Comparison of ENCODE assay signal across 25 cellular contexts in the genomic region with DNA sequence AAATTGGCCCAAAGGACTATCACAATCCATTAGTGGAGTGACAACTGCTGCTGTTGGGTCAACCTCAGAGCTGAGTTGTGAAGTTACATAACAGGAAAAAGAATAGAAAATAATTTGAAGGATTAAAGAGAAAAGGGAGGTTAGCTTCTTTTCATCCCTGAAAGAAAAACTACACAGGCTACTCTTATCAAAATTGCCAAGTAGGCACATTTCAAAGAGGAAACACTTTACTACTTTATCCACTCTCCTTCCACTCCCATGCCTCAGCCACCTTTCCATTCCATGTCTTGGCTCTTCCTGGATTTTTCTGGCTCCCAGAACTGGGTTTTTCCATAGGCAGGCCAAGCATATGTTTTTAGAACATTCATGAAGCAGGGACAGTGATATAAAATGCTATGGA.
A peak's percentile ranks its signal among the peaks of the same experiment; 100 is the strongest.
DNase-seq lines count a peak whose midpoint lies in the region; ATAC-seq, FAIRE-seq and TF ChIP-seq lines count a peak whose summit lies in the region.
"Had no signal": no experiment of that assay in that cellular context is flagged by ENCODE, and none has a peak within 500 bp of the region (broad histone marks: within the 10 kb centered on the region; RNA-seq: fewer than 3 reads in every experiment).

No MANE protein-coding gene starts in this region.

- H3K9me1 ChIP-seq in K562 (ENCODE audit: control insufficient read depth, insufficient read depth, low read length): no peaks in the 10 kb centered on the region

- ATAC-seq in HepG2 (no peak), right lobe of liver (no peak), K562 (no peak), GM18511 (IDR thresholded peaks at IDR 0.05; ENCODE audit: unreplicated experiment) (no peak)
- ATAC-seq: GM12878 had no signal

- H4K20me1 ChIP-seq in HepG2 (ENCODE audit: insufficient read depth, low read length) (no peaks in the 10 kb centered on the region), K562 (replicated peaks; ENCODE audit: control insufficient read depth, insufficient read depth, low read length) (no peaks in the 10 kb centered on the region)
- H4K20me1 ChIP-seq: BLaER1 had no signal

- BruUV-seq in HepG2 (replicated peaks; lab: Mats Ljungman, UMichigan): no TSS peak
- BruUV-seq in K562 (replicated peaks; lab: Mats Ljungman, UMichigan): no TSS peak

- CTCF ChIA-PET in HepG2 (lab: Yijun Ruan, JAX; ENCODE audit: low intra/inter-chr PET ratio, low total read pairs): no interaction called here
- CTCF ChIA-PET in K562 (lab: Yijun Ruan, JAX; ENCODE audit: low intra/inter-chr PET ratio): no interaction called here

- TF ChIP-seq CTCF in HepG2 (CRISPR knock-in tag; IDR thresholded peaks at IDR 0.05) (no peak), right lobe of liver (IDR thresholded peaks at IDR 0.05) (no peak), K562 (IDR thresholded peaks at IDR 0.05 in 2 of 3, conservative IDR thresholded peaks at IDR 0.05 in 1 of 3; ENCODE audit: insufficient read depth in 2 of 3, low read depth in 1 of 3, low read length in 3 of 3) (no peak)

- H3K27ac ChIP-seq in HepG2 (ENCODE audit: extremely low read length, insufficient read depth, low read length) (no peak overlapping the region), right lobe of liver (no peak overlapping the region), K562 (ENCODE audit: extremely low read depth, low read depth, low read length) (no peak overlapping the region)
- H3K27ac ChIP-seq: 22Rv1, BLaER1 had no signal

- TF ChIP-seq POLR2A in HepG2 (IDR thresholded peaks at IDR 0.05; ENCODE audit: insufficient read depth in 1 of 2, low read depth in 2 of 2, low read length in 2 of 2) (no peak), right lobe of liver (IDR thresholded peaks at IDR 0.05) (no peak), K562 (conservative IDR thresholded peaks at IDR 0.05) (no peak)

- FAIRE-seq in HepG2 (lab: Jason Lieb, UNC): no peak
- FAIRE-seq in K562 (lab: Jason Lieb, UNC): no peak
- FAIRE-seq: GM12878, GM12892, GM18507, GM19239 had no signal

- H3K4me3 ChIP-seq in HepG2 (replicated peaks in 1 of 3; ENCODE audit: insufficient read depth in 1 of 3, low read depth in 2 of 3, low read length in 3 of 3): no peak overlapping the region
- no peak overlapping the region for H3K4me3 ChIP-seq in right lobe of liver
- no peak overlapping the region for H3K4me3 ChIP-seq in K562
- H3K4me3 ChIP-seq: BLaER1, GM12878 had no signal

- no peaks in the 10 kb centered on the region for H3K79me2 ChIP-seq in HepG2 (ENCODE audit: insufficient read depth, low read length)
- no peaks in the 10 kb centered on the region for H3K79me2 ChIP-seq in K562 (ENCODE audit: control insufficient read depth, insufficient read depth, low read length)

- TF ChIP-seq RAD21 in HepG2 (CRISPR knock-in tag; IDR thresholded peaks at IDR 0.05): no peak
- no peak for TF ChIP-seq RAD21 in K562 (CRISPR knock-in tag; conservative IDR thresholded peaks at IDR 0.05 in 1 of 2, IDR thresholded peaks at IDR 0.05 in 1 of 2)

- POLR2A ChIA-PET in HepG2 (lab: Yijun Ruan, JAX): no interaction called here
- POLR2A ChIA-PET in K562 (lab: Yijun Ruan, JAX): no interaction called here

- H3K4me1 ChIP-seq in HepG2 (ENCODE audit: insufficient read depth, low read length) (no peaks in the 10 kb centered on the region), right lobe of liver (no peaks in the 10 kb centered on the region), K562 (replicated peaks in 1 of 2; ENCODE audit: control insufficient read depth in 2 of 2, insufficient read depth in 2 of 2, low read length in 2 of 2) (no peaks in the 10 kb centered on the region)
- H3K4me1 ChIP-seq: BE2C, BLaER1 had no signal

- H3K36me3 ChIP-seq in HepG2 (replicated peaks in 1 of 2; ENCODE audit: control insufficient read depth in 1 of 2, insufficient read depth in 2 of 2, low read length in 2 of 2): no peaks in the 10 kb centered on the region
- H3K36me3 ChIP-seq in right lobe of liver: no peaks in the 10 kb centered on the region
- no peaks in the 10 kb centered on the region for H3K36me3 ChIP-seq in K562 (ENCODE audit: control insufficient read depth, insufficient read depth, low read length)
- H3K36me3 ChIP-seq: BE2C, BLaER1 had no signal

- H3K27me3 ChIP-seq in HepG2 (ENCODE audit: control insufficient read depth in 1 of 2, insufficient read depth in 2 of 2, low read length in 2 of 2) (no peaks in the 10 kb centered on the region), right lobe of liver (no peaks in the 10 kb centered on the region), K562 (ENCODE audit: control insufficient read depth in 2 of 2, insufficient read depth in 2 of 2, low read length in 2 of 2) (no peaks in the 10 kb centered on the region)
- H3K27me3 ChIP-seq: BE2C, BLaER1 had no signal

- H3K9me3 ChIP-seq in HepG2 (ENCODE audit: low read length) (peaks cover 13% of the 10 kb centered on the region), right lobe of liver (no peaks in the 10 kb centered on the region), K562 (replicated peaks; ENCODE audit: control insufficient read depth, insufficient read depth, low read depth, low read length) (no peaks in the 10 kb centered on the region)
- H3K9me3 ChIP-seq: BE2C had no signal

- H3K4me2 ChIP-seq in HepG2 (ENCODE audit: low read depth, low read length) (no peak overlapping the region), K562 (ENCODE audit: insufficient read depth, low read length) (no peak overlapping the region)
- H3K4me2 ChIP-seq: BLaER1 had no signal

- TF ChIP-seq EP300 in HepG2 (IDR thresholded peaks at IDR 0.05; ENCODE audit: low read depth in 2 of 2, low read length in 2 of 2) (no peak), HepG2 (CRISPR knock-in tag; IDR thresholded peaks at IDR 0.05; ENCODE audit: borderline replicate concordance) (no peak), K562 (IDR thresholded peaks at IDR 0.05; ENCODE audit: low read length) (no peak)

- intact Hi-C loops in HepG2 (cut with micrococcal nuclease; ENCODE audit: unreplicated experiment) (no loop called here), right lobe of liver (cut with DNase I) (no loop called here), K562 (cut with micrococcal nuclease) (no loop called here)

- no peak overlapping the region for H3K9ac ChIP-seq in HepG2 (ENCODE audit: insufficient read depth, low read depth, low read length)
- no peak overlapping the region for H3K9ac ChIP-seq in K562 (ENCODE audit: insufficient read depth in 1 of 2, low read depth in 2 of 2, low read length in 2 of 2)
- H3K9ac ChIP-seq: BLaER1 had no signal

- in situ Hi-C loops in HepG2 (cut with HindIII; ENCODE audit: extremely low pct_ligation_motif_present, low pct_unique_long_range_greater_than_20kb) (no loop called here), K562 (cut with MboI) (no loop called here)

- no peak for DNase-seq in HepG2 (ENCODE audit: low spot score)
- no peak for DNase-seq in right lobe of liver
- no peak for DNase-seq in K562 (ENCODE audit: extremely low read depth in 1 of 4, low spot score in 3 of 4)
- no peak for DNase-seq in stimulated activated CD4-positive, alpha-beta T cell treated with anti-CD3 and anti-CD28 coated beads, Interleukin-2, amount 100 ng/mL, for 24 hours
- DNase-seq: ACHN; BE2C; C1 segment of cervical spinal cord; CD4-positive, alpha-beta memory T cell; CD4-positive, CD25-positive, alpha-beta regulatory T cell; CD8-positive, alpha-beta memory T cell; COR-L47; DMS 273 treated with DMSO at 0.1 percent for 48 hours; DMS153; DMS53; DMS79; DND-41; EL; GDM1 had no signal

- no peak overlapping the region for H2AFZ ChIP-seq in HepG2 (ENCODE audit: low read length)
- H2AFZ ChIP-seq in K562 (ENCODE audit: low read depth, low read length): no peak overlapping the region

TF ChIP-seq in HepG2, 621 proteins besides CTCF, POLR2A, EP300 and RAD21:
- no peak for TF ChIP-seq AKAP8 (CRISPR knock-in tag; IDR thresholded peaks at IDR 0.05)
- TF ChIP-seq ZNF552 (CRISPR knock-in tag; IDR thresholded peaks at IDR 0.05; ENCODE audit: borderline replicate concordance): no peak
- TF ChIP-seq ZNF678 (CRISPR knock-in tag; IDR thresholded peaks at IDR 0.05): no peak
- TF ChIP-seq MAFF (IDR thresholded peaks at IDR 0.05; ENCODE audit: low read depth, low read length): peak; percentile 70
- peak; percentile 73 to 88; a peak in 3 of 4 replicates for TF ChIP-seq MAFK (conservative IDR thresholded peaks at IDR 0.05 in 1 of 2, IDR thresholded peaks at IDR 0.05 in 1 of 2; ENCODE audit: low read length in 2 of 2)
- no peak for TF ChIP-seq ZNF75D (CRISPR knock-in tag; IDR thresholded peaks at IDR 0.05; ENCODE audit: borderline replicate concordance)

TF ChIP-seq in K562, 482 proteins besides CTCF, POLR2A, EP300 and RAD21:
- TF ChIP-seq MAFK (IDR thresholded peaks at IDR 0.05; ENCODE audit: low read length): 0 out of 2 replicates have a peak, but pooled peaks have one; percentile 15
- peak; percentile 16; the same call in 1 of the 2 replicates for TF ChIP-seq C11orf30 (IDR thresholded peaks at IDR 0.05; ENCODE audit: low read depth)
- no peak for TF ChIP-seq FOXJ3 (CRISPR knock-in tag; IDR thresholded peaks at IDR 0.05)
